ENCODE assay signal across 1 cellular context in the genomic region with DNA sequence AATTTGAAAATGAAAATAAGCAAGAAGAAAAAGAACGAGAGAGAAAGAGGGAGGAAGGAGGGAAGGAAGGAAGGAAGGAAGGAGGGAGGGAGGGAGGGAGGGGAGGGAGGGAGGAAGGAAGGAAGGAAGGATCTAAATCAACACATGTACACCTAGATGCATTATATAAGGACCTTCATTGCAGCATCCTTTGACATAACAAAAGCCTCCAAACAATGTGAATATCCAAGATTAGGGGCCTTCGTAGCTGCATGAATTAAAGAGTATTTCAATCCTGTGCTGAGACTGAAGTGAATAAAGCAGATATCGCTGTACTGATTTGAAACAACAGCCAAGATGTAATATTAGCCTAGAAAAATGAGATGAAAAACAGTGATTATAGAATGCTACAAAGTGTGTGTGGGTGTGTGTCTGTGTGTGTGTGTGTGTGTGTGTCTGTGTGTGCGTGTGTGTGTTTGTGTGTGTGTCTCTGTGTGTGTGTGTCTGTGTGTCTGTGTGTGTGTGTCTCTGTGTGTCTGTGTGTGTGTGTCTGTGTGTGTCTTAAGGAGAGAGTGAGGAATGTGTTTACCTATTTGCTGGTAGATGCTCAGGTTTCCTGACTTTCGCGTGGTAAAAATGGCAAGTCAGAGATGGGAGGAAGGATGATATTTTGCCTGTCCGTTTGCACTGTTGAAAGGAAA.
TF ChIP-seq lines count a peak whose summit lies in the region.

No MANE protein-coding gene starts in this region.

TF ChIP-seq in liver, 16 proteins besides CTCF, POLR2A, EP300 and RAD21 (continued from another document):
- TF ChIP-seq YY1 (IDR thresholded peaks at IDR 0.05): no peak
- TF ChIP-seq RXRA (IDR thresholded peaks at IDR 0.05): no peak
- no peak for TF ChIP-seq FOXA2 (IDR thresholded peaks at IDR 0.05)
- TF ChIP-seq HNF4G (IDR thresholded peaks at IDR 0.05): no peak
- no peak for TF ChIP-seq FOXA1 (IDR thresholded peaks at IDR 0.05)
- TF ChIP-seq SP1 (IDR thresholded peaks at IDR 0.05): no peak
- TF ChIP-seq, protein P1, sequence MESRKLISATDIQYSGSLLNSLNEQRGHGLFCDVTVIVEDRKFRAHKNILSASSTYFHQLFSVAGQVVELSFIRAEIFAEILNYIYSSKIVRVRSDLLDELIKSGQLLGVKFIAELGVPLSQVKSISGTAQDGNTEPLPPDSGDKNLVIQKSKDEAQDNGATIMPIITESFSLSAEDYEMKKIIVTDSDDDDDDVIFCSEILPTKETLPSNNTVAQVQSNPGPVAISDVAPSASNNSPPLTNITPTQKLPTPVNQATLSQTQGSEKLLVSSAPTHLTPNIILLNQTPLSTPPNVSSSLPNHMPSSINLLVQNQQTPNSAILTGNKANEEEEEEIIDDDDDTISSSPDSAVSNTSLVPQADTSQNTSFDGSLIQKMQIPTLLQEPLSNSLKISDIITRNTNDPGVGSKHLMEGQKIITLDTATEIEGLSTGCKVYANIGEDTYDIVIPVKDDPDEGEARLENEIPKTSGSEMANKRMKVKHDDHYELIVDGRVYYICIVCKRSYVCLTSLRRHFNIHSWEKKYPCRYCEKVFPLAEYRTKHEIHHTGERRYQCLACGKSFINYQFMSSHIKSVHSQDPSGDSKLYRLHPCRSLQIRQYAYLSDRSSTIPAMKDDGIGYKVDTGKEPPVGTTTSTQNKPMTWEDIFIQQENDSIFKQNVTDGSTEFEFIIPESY (IDR thresholded peaks at IDR 0.05): no peak
